ENCODE assay signal across 1 cellular context in genomic region chr6:125251516-125252229, GRCh38.
TF ChIP-seq lines count a peak whose summit lies in the region.

No MANE protein-coding gene starts in this region.

TF ChIP-seq in HepG2, 621 proteins besides CTCF, POLR2A, EP300 and RAD21:
- TF ChIP-seq ZNF562 (CRISPR knock-in tag; IDR thresholded peaks at IDR 0.05; ENCODE audit: borderline replicate concordance) (no peak), ZNF572 (CRISPR knock-in tag; IDR thresholded peaks at IDR 0.05) (no peak), KDM1A (CRISPR knock-in tag; IDR thresholded peaks at IDR 0.05) (no peak), IRX3 (CRISPR knock-in tag; IDR thresholded peaks at IDR 0.05; ENCODE audit: borderline replicate concordance, low read depth) (no peak), THYN1 (CRISPR knock-in tag; IDR thresholded peaks at IDR 0.05; ENCODE audit: borderline replicate concordance, low read depth) (no peak), ZNF331 (CRISPR knock-in tag; IDR thresholded peaks at IDR 0.05) (no peak), CCDC6 (CRISPR knock-in tag; IDR thresholded peaks at IDR 0.05) (no peak), CBFB (CRISPR knock-in tag; IDR thresholded peaks at IDR 0.05) (no peak), FOXA3 (CRISPR knock-in tag; IDR thresholded peaks at IDR 0.05) (no peak), RFX3 (CRISPR knock-in tag; IDR thresholded peaks at IDR 0.05) (no peak), NAIF1 (CRISPR knock-in tag; IDR thresholded peaks at IDR 0.05; ENCODE audit: borderline replicate concordance) (no peak), NFYB (CRISPR knock-in tag; IDR thresholded peaks at IDR 0.05) (no peak)
- TF ChIP-seq, protein P1, sequence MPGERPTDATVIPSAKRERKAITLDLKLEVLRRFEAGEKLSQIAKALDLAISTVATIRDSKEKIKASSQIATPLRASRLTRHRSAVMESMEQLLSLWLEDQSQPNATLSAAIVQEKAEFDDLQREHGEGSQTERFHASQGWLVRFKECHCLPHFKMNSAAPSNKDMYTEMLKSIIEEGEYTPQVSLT (CRISPR knock-in tag; IDR thresholded peaks at IDR 0.05; ENCODE audit: borderline replicate concordance, low read depth), result no peak
- TF ChIP-seq, protein P2, sequence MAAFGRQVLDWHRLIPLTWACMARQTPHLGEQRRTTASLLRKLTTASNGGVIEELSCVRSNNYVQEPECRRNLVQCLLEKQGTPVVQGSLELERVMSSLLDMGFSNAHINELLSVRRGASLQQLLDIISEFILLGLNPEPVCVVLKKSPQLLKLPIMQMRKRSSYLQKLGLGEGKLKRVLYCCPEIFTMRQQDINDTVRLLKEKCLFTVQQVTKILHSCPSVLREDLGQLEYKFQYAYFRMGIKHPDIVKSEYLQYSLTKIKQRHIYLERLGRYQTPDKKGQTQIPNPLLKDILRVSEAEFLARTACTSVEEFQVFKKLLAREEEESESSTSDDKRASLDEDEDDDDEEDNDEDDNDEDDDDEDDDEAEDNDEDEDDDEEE (CRISPR knock-in tag; IDR thresholded peaks at IDR 0.05), result no peak
